23 cellular contexts compared by ENCODE assay signal in the genomic region with DNA sequence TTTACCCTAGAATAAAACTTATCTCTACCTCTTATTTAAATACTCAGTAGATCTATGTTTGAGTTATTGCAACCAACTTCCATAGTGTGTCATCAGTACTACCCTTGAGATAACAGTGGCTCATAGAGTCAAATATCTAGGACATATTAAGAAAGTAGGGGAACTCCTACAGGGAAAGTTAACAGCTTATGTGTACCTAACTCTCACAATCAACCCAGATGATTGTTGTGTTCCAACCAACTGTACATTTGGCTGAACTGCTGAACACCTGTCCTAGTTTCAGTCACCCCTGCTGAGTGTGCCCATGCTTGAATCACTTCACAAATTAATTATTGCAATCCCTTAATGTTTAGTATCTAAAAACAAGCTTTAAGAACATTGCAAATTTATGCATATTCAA.
"Had no signal": no experiment of that assay in that cellular context is flagged by ENCODE, and none has a peak within 500 bp of the region (broad histone marks: within the 10 kb centered on the region; RNA-seq: fewer than 3 reads in every experiment).

No MANE protein-coding gene starts in this region.

- H3K27me3 Mint-ChIP-seq: activated naive CD8-positive, alpha-beta T cell treated with anti-CD3 and anti-CD28 coated beads, Interleukin-2, amount 10 ng/mL, durations not matched to agents 7 days and 5 days had no signal

- H3K27ac ChIP-seq: adrenal gland, SJSA1 had no signal

- H3K9me3 Mint-ChIP-seq: activated naive CD8-positive, alpha-beta T cell treated with anti-CD3 and anti-CD28 coated beads, Interleukin-2, amount 10 ng/mL, durations not matched to agents 7 days and 5 days had no signal

- H3K27me3 ChIP-seq: adrenal gland, SJSA1 had no signal

- H3K4me3 Mint-ChIP-seq: activated CD8-positive, alpha-beta T cell treated with anti-CD3 and anti-CD28 coated beads, Interleukin-2, amount 10 ng/mL, durations not matched to agents 7 days and 5 days; activated naive CD8-positive, alpha-beta T cell treated with anti-CD3 and anti-CD28 coated beads, Interleukin-2, amount 10 ng/mL, durations not matched to agents 7 days and 5 days; T-helper 1 cell treated with Interleukin-12 subunit alpha and Interleukin-12 subunit beta and Interleukin-4 antibody, amounts not matched to agents 30 μg/mL and 1 μg/mL, for 36 hours had no signal

- H3K4me3 ChIP-seq: adrenal gland, SJSA1 had no signal

- H3K36me3 ChIP-seq: adrenal gland, SJSA1 had no signal

- ATAC-seq: activated CD4-positive, CD25-positive, alpha-beta regulatory T cell treated with anti-CD3 and anti-CD28 coated beads, Interleukin-2, amount 50 U/mL, for 24 hours; activated CD8-positive, alpha-beta T cell treated with anti-CD3 and anti-CD28 coated beads, Interleukin-2, amount 10 ng/mL, durations not matched to agents 7 days and 5 days; PC-3; SK-N-SH treated with all-trans-retinoic acid at 6 μM for 48 hours had no signal

- DNase-seq: activated CD4-positive, alpha-beta T cell treated with anti-CD3 and anti-CD28 coated beads for 48 hours; activated CD4-positive, alpha-beta T cell treated with anti-CD3 and anti-CD28 coated beads, Interleukin-2, amount 50 U/mL, for 4 hours; activated CD8-positive, alpha-beta memory T cell treated with anti-CD3 and anti-CD28 coated beads, Interleukin-2, amount 50 U/mL, for 48 hours; activated CD8-positive, alpha-beta T cell treated with anti-CD3 and anti-CD28 coated beads, Interleukin-2, amount 10 ng/mL, durations not matched to agents 7 days and 5 days; activated naive CD4-positive, alpha-beta T cell treated with anti-CD3 and anti-CD28 coated beads, Interleukin-2, amount 50 U/mL, for 16 hours; activated naive CD8-positive, alpha-beta T cell treated with anti-CD3 and anti-CD28 coated beads, Interleukin-2, amount 10 ng/mL, durations not matched to agents 7 days and 5 days; activated T-cell treated with anti-CD3 and anti-CD28 coated beads, Interleukin-2, amount 50 U/mL, for 1 hour; adrenal gland; anterior cingulate cortex; central memory CD4-positive, alpha-beta T cell; KG1; NCI-H1048; NCI-H1694; NCI-H2029 treated with DMSO at 0.1 percent for 48 hours; NCI-H226; NCI-H524; PC-3; SHP77; SW 1271 had no signal

- H3K4me1 ChIP-seq: adrenal gland, SJSA1 had no signal

- H3K4me1 Mint-ChIP-seq: activated naive CD8-positive, alpha-beta T cell treated with anti-CD3 and anti-CD28 coated beads, Interleukin-2, amount 10 ng/mL, durations not matched to agents 7 days and 5 days had no signal

- H3K27ac Mint-ChIP-seq: activated CD8-positive, alpha-beta T cell treated with anti-CD3 and anti-CD28 coated beads, Interleukin-2, amount 10 ng/mL, durations not matched to agents 7 days and 5 days; activated naive CD8-positive, alpha-beta T cell treated with anti-CD3 and anti-CD28 coated beads, Interleukin-2, amount 10 ng/mL, durations not matched to agents 7 days and 5 days; T-helper 1 cell treated with Interleukin-12 subunit alpha and Interleukin-12 subunit beta and Interleukin-4 antibody, amounts not matched to agents 30 μg/mL and 1 μg/mL, for 36 hours had no signal

- H3K36me3 Mint-ChIP-seq: activated naive CD8-positive, alpha-beta T cell treated with anti-CD3 and anti-CD28 coated beads, Interleukin-2, amount 10 ng/mL, durations not matched to agents 7 days and 5 days had no signal

- H3K9me3 ChIP-seq: adrenal gland, SJSA1 had no signal
